In the genomic region with DNA sequence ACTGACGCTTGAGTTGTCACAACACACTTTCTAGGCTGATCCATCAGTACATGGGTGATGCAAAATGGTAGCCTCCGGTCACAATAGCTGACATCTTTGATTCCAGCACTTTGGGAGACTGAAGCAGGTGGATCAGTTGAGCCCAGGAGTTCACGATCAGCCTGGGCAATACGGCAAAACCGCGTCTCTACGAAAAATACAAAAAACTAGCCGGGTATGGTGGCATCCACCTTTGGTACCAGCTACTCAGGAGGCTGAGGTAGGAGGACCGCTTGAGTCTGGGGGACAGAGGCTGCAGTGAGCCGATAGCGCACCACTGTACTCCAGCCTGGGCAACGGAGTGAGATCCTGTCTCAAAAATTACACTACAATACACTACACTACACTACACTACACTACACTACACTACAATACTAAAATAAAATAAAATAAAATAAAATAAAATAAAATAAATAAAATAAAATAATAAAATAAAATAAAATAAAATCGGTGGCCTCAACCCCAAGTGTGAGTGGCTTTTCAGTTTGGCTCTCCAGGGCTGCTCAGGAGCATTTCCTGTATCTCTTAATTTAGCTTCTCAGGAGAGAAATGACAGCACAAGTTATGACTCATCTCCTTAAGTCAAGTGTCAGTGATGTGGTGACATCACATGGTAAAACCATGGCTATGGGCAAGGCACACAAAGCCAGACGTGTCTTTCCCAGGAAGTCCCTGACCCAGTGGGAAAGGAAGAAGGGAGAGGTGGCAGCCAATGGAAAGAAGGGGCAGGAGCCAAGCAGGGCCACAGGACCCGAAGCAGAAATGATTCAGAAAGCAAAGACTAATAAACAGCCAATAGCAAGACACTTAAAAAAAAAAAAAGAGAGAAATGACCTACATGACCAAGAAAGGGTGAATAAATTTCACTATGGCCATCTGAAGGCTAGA, we compare ENCODE assay signal across 9 cellular contexts.
DNase-seq lines count a peak whose midpoint lies in the region; ATAC-seq, FAIRE-seq and TF ChIP-seq lines count a peak whose summit lies in the region.
"Had no signal": no experiment of that assay in that cellular context is flagged by ENCODE, and none has a peak within 500 bp of the region (broad histone marks: within the 10 kb centered on the region; RNA-seq: fewer than 3 reads in every experiment).

No MANE protein-coding gene starts in this region.

- no peak for TF ChIP-seq CTCF in GM12865 (IDR thresholded peaks at IDR 0.05; ENCODE audit: insufficient read depth, low read depth, low read length, missing control alignments)

- no peak for FAIRE-seq in HTR-8/SVneo (lab: Jason Lieb, UNC)

- intact Hi-C loops in activated T-helper 2 cell treated with anti-CD3 and anti-CD28 coated beads, Interferon-gamma antibody, Interleukin-2, Interleukin-4, amounts not matched to agents 10 μg/mL and 5 μg/mL and 100 μg/mL, durations not matched to agents 14 hours and 24 hours and 36 hours (cut with micrococcal nuclease): loop anchor here (2.0 to 5.0 kb wide), 2 partner anchors 16 to 77 kb away; no protein-coding TSS in a partner anchor
- intact Hi-C loops in naive thymus-derived CD4-positive, alpha-beta T cell (cut with micrococcal nuclease): loop anchor here in 1 of 2 donors (10.0 kb wide), 1 partner anchor 74 kb away; no protein-coding TSS in a partner anchor

- H3K9me3 ChIP-seq in naive thymus-derived CD4-positive, alpha-beta T cell (ENCODE audit: control insufficient read depth in 2 of 3, low read length in 3 of 3): no peaks in the 10 kb centered on the region

- ATAC-seq in naive thymus-derived CD4-positive, alpha-beta T cell: peak; percentile 57

- no peaks in the 10 kb centered on the region for H3K36me3 Mint-ChIP-seq in activated T-helper 2 cell treated with anti-CD3 and anti-CD28 coated beads, Interferon-gamma antibody, Interleukin-2, Interleukin-4, amounts not matched to agents 10 μg/mL and 5 μg/mL and 100 μg/mL, durations not matched to agents 14 hours and 24 hours and 36 hours (ENCODE audit: low read depth)
- peaks cover 0 to 6% (median 0%) of the 10 kb centered on the region in 5 donors for H3K36me3 Mint-ChIP-seq in naive thymus-derived CD4-positive, alpha-beta T cell
- H3K36me3 Mint-ChIP-seq: brain had no signal

- DNase-seq in A172 (ENCODE audit: low spot score): peak; percentile 99
- DNase-seq in GM12865 (ENCODE audit: low read depth): peak; percentile 82
- peak; percentile 96 for DNase-seq in HTR-8/SVneo (ENCODE audit: insufficient read length, low spot score)
- DNase-seq in activated T-helper 2 cell treated with anti-CD3 and anti-CD28 coated beads, Interferon-gamma antibody, Interleukin-2, Interleukin-4, amounts not matched to agents 10 μg/mL and 5 μg/mL and 100 μg/mL, durations not matched to agents 14 hours and 24 hours and 36 hours (ENCODE audit: low spot score): peak; percentile 33
- peak in 1 of 9 donors; percentile 53 for DNase-seq in naive thymus-derived CD4-positive, alpha-beta T cell
- no peak for DNase-seq in substantia nigra (lab: John Stamatoyannopoulos, UW)
- no peak for DNase-seq in UCSD-AML1 (lab: John Stamatoyannopoulos, UW; ENCODE audit: unreplicated experiment)
- DNase-seq in 8988T: no peak

- H3K4me1 Mint-ChIP-seq in activated T-helper 2 cell treated with anti-CD3 and anti-CD28 coated beads, Interferon-gamma antibody, Interleukin-2, Interleukin-4, amounts not matched to agents 10 μg/mL and 5 μg/mL and 100 μg/mL, durations not matched to agents 14 hours and 24 hours and 36 hours (ENCODE audit: low read depth): peaks cover 34% of the 10 kb centered on the region
- H3K4me1 Mint-ChIP-seq in naive thymus-derived CD4-positive, alpha-beta T cell: peaks cover 0 to 47% (median 11%) of the 10 kb centered on the region in 7 donors
- H3K4me1 Mint-ChIP-seq: brain had no signal

- peak overlapping the region; percentile 20 for H3K4me3 Mint-ChIP-seq in activated T-helper 2 cell treated with anti-CD3 and anti-CD28 coated beads, Interferon-gamma antibody, Interleukin-2, Interleukin-4, amounts not matched to agents 10 μg/mL and 5 μg/mL and 100 μg/mL, durations not matched to agents 14 hours and 24 hours and 36 hours (ENCODE audit: low read depth)
- H3K4me3 Mint-ChIP-seq in naive thymus-derived CD4-positive, alpha-beta T cell: peak overlapping the region in 1 of 10 donors; percentile 59
- H3K4me3 Mint-ChIP-seq: brain had no signal

- no peaks in the 10 kb centered on the region for H3K27me3 ChIP-seq in naive thymus-derived CD4-positive, alpha-beta T cell (ENCODE audit: control insufficient read depth in 2 of 2, insufficient read depth in 2 of 2, low read length in 2 of 2)

- no peaks in the 10 kb centered on the region for H3K9me3 Mint-ChIP-seq in activated T-helper 2 cell treated with anti-CD3 and anti-CD28 coated beads, Interferon-gamma antibody, Interleukin-2, Interleukin-4, amounts not matched to agents 10 μg/mL and 5 μg/mL and 100 μg/mL, durations not matched to agents 14 hours and 24 hours and 36 hours
- peaks cover 0 to 3% (median 0%) of the 10 kb centered on the region in 11 donors for H3K9me3 Mint-ChIP-seq in naive thymus-derived CD4-positive, alpha-beta T cell

- H3K27me3 Mint-ChIP-seq in activated T-helper 2 cell treated with anti-CD3 and anti-CD28 coated beads, Interferon-gamma antibody, Interleukin-2, Interleukin-4, amounts not matched to agents 10 μg/mL and 5 μg/mL and 100 μg/mL, durations not matched to agents 14 hours and 24 hours and 36 hours (ENCODE audit: low read depth): peaks cover 4% of the 10 kb centered on the region
- H3K27me3 Mint-ChIP-seq in naive thymus-derived CD4-positive, alpha-beta T cell: peaks cover 0 to 15% (median 8%) of the 10 kb centered on the region in 5 donors

- no peaks in the 10 kb centered on the region for H3K36me3 ChIP-seq in naive thymus-derived CD4-positive, alpha-beta T cell (ENCODE audit: control insufficient read depth in 2 of 3, insufficient read depth in 3 of 3, low read length in 3 of 3)

- peak overlapping the region; percentile 89 for H3K27ac Mint-ChIP-seq in activated T-helper 2 cell treated with anti-CD3 and anti-CD28 coated beads, Interferon-gamma antibody, Interleukin-2, Interleukin-4, amounts not matched to agents 10 μg/mL and 5 μg/mL and 100 μg/mL, durations not matched to agents 14 hours and 24 hours and 36 hours
- peak overlapping the region in 1 of 9 donors; percentile 87 for H3K27ac Mint-ChIP-seq in naive thymus-derived CD4-positive, alpha-beta T cell

- no peak overlapping the region for H3K4me3 ChIP-seq in GM12865 (ENCODE audit: low read depth, low read length)
- H3K4me3 ChIP-seq in naive thymus-derived CD4-positive, alpha-beta T cell (ENCODE audit: low read length): no peak overlapping the region

- no peak overlapping the region for H3K27ac ChIP-seq in naive thymus-derived CD4-positive, alpha-beta T cell (ENCODE audit: low read depth, low read length)
- no peak overlapping the region for H3K27ac ChIP-seq in substantia nigra (ENCODE audit: low read depth, low read length, poor library complexity, severe bottlenecking)

- CTCF ChIA-PET in naive thymus-derived CD4-positive, alpha-beta T cell (lab: Charles Lee): no interaction called here

- H3K4me1 ChIP-seq in naive thymus-derived CD4-positive, alpha-beta T cell (ENCODE audit: control insufficient read depth in 2 of 2, insufficient read depth in 2 of 2, low read length in 2 of 2): no peaks in the 10 kb centered on the region

- POLR2A ChIA-PET in naive thymus-derived CD4-positive, alpha-beta T cell (lab: Charles Lee): no interaction called here

Comparison
In these comparisons a context has a peak if more than half of its experiments do, and no peak if none do; other contexts are left out.
1. DNase-seq: peak in A172 (single experiment), GM12865 (single experiment), HTR-8/SVneo (single experiment) and activated T-helper 2 cell treated with anti-CD3 and anti-CD28 coated beads, Interferon-gamma antibody, Interleukin-2, Interleukin-4, amounts not matched to agents 10 μg/mL and 5 μg/mL and 100 μg/mL, durations not matched to agents 14 hours and 24 hours and 36 hours (single experiment); none in substantia nigra (0 of 49), UCSD-AML1 (single experiment) and 8988T (single experiment).